20 cellular contexts compared by ENCODE assay signal in the genomic region with DNA sequence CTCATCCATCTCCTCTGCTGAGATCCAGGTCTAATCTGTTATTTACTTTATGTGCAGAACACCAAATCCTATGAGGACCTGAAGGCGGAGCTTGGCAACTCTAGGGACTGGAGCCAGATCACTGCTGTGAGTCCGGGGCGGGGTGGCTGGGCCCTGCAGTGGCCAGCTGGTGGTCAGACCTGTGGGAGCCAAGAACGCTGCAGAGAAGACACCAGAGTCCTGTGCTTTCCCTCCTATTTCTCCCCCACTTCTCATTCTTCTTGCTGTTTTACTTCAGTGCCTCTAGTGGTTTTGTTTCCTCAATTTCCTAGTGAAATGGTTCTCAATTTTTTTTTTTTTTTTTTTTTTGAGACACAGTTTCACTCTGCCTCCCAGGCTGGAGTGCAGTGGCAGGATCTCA. TPM values are rescaled to one million over a fixed set of nuclear protein-coding genes. Genes with fewer than 3 reads are reported as not detected.
DNase-seq lines count a peak whose midpoint lies in the region; ATAC-seq and TF ChIP-seq lines count a peak whose summit lies in the region.
"Had no signal": no experiment of that assay in that cellular context is flagged by ENCODE, and none has a peak within 500 bp of the region (broad histone marks: within the 10 kb centered on the region; RNA-seq: fewer than 3 reads in every experiment).

No MANE protein-coding gene starts in this region.

- H3K27ac Mint-ChIP-seq in activated naive CD4-positive, alpha-beta T cell treated with anti-CD3 and anti-CD28 coated beads for 36 hours, result no peak overlapping the region
- peak overlapping the region in 1 of 2 donors; percentile 10 for H3K27ac Mint-ChIP-seq in effector memory CD8-positive, alpha-beta T cell
- H3K27ac Mint-ChIP-seq: activated CD4-positive, alpha-beta T cell treated with anti-CD3 and anti-CD28 coated beads, Interleukin-2, amount 10 ng/mL, durations not matched to agents 7 days and 5 days; GM23338; stimulated activated naive CD8-positive, alpha-beta T cell treated with anti-CD3 and anti-CD28 coated beads, Interleukin-15, amount 100 ng/mL, for 72 hours had no signal

- H3K4me3 Mint-ChIP-seq in activated naive CD4-positive, alpha-beta T cell treated with anti-CD3 and anti-CD28 coated beads for 36 hours, result no peak overlapping the region
- no peak overlapping the region for H3K4me3 Mint-ChIP-seq in effector memory CD8-positive, alpha-beta T cell
- H3K4me3 Mint-ChIP-seq: activated CD4-positive, alpha-beta T cell treated with anti-CD3 and anti-CD28 coated beads, Interleukin-2, amount 10 ng/mL, durations not matched to agents 7 days and 5 days; GM23338; stimulated activated naive CD8-positive, alpha-beta T cell treated with anti-CD3 and anti-CD28 coated beads, Interleukin-15, amount 100 ng/mL, for 72 hours had no signal

- no peaks in the 10 kb centered on the region for H3K9me3 Mint-ChIP-seq in activated naive CD4-positive, alpha-beta T cell treated with anti-CD3 and anti-CD28 coated beads for 36 hours
- H3K9me3 Mint-ChIP-seq in effector memory CD8-positive, alpha-beta T cell, result no peaks in the 10 kb centered on the region
- H3K9me3 Mint-ChIP-seq: activated CD4-positive, alpha-beta T cell treated with anti-CD3 and anti-CD28 coated beads, Interleukin-2, amount 10 ng/mL, durations not matched to agents 7 days and 5 days; GM23338; stimulated activated naive CD8-positive, alpha-beta T cell treated with anti-CD3 and anti-CD28 coated beads, Interleukin-15, amount 100 ng/mL, for 72 hours had no signal

- in situ Hi-C loops in G401 (cut with HindIII; ENCODE audit: low sequenced_read_pairs), result no loop called here

- no peak overlapping the region for H3K4me3 ChIP-seq in parathyroid adenoma (ENCODE audit: low read depth, low read length)
- H3K4me3 ChIP-seq: GM23338 had no signal

- peak overlapping the region; percentile 22 for H2AFZ ChIP-seq in parathyroid adenoma
- H2AFZ ChIP-seq: GM23338 had no signal

- no peaks in the 10 kb centered on the region for H3K36me3 ChIP-seq in parathyroid adenoma (ENCODE audit: control insufficient read depth, insufficient read depth, low read length)

- no peaks in the 10 kb centered on the region for H3K4me1 Mint-ChIP-seq in activated naive CD4-positive, alpha-beta T cell treated with anti-CD3 and anti-CD28 coated beads for 36 hours (ENCODE audit: low read depth)
- peaks cover 0 to 2% of the 10 kb centered on the region in 2 donors for H3K4me1 Mint-ChIP-seq in effector memory CD8-positive, alpha-beta T cell (ENCODE audit: low read depth in 2 of 2)
- H3K4me1 Mint-ChIP-seq: activated CD4-positive, alpha-beta T cell treated with anti-CD3 and anti-CD28 coated beads, Interleukin-2, amount 10 ng/mL, durations not matched to agents 7 days and 5 days; GM23338; stimulated activated naive CD8-positive, alpha-beta T cell treated with anti-CD3 and anti-CD28 coated beads, Interleukin-15, amount 100 ng/mL, for 72 hours had no signal

- H3K36me3 Mint-ChIP-seq in activated naive CD4-positive, alpha-beta T cell treated with anti-CD3 and anti-CD28 coated beads for 36 hours (ENCODE audit: low read depth), result no peaks in the 10 kb centered on the region
- H3K36me3 Mint-ChIP-seq in effector memory CD8-positive, alpha-beta T cell (ENCODE audit: insufficient read depth), result peaks cover 3% of the 10 kb centered on the region

- H3K27ac ChIP-seq in parathyroid adenoma, result no peak overlapping the region

- CTCF ChIA-PET in activated naive CD4-positive, alpha-beta T cell treated with anti-CD3 and anti-CD28 coated beads for 36 hours (lab: Charles Lee), result no interaction called here
- CTCF ChIA-PET in HEK293T (lab: Yijun Ruan, JAX), result no interaction called here

- H3K27me3 Mint-ChIP-seq in activated naive CD4-positive, alpha-beta T cell treated with anti-CD3 and anti-CD28 coated beads for 36 hours (ENCODE audit: low read depth), result no peaks in the 10 kb centered on the region
- H3K27me3 Mint-ChIP-seq in effector memory CD8-positive, alpha-beta T cell, result no peaks in the 10 kb centered on the region
- H3K27me3 Mint-ChIP-seq: activated CD4-positive, alpha-beta T cell treated with anti-CD3 and anti-CD28 coated beads, Interleukin-2, amount 10 ng/mL, durations not matched to agents 7 days and 5 days; stimulated activated naive CD8-positive, alpha-beta T cell treated with anti-CD3 and anti-CD28 coated beads, Interleukin-15, amount 100 ng/mL, for 72 hours had no signal

- peaks cover 2% of the 10 kb centered on the region for H3K4me1 ChIP-seq in parathyroid adenoma

- H3K9me3 ChIP-seq in parathyroid adenoma (ENCODE audit: control insufficient read depth, low read length), result no peaks in the 10 kb centered on the region

- H3K4me2 ChIP-seq in parathyroid adenoma (ENCODE audit: low read length), result no peak overlapping the region
- H3K4me2 ChIP-seq: GM23338 had no signal

- intact Hi-C loops in activated naive CD4-positive, alpha-beta T cell treated with anti-CD3 and anti-CD28 coated beads for 36 hours (cut with micrococcal nuclease), result no loop called here

- H3K79me2 ChIP-seq in parathyroid adenoma, result no peaks in the 10 kb centered on the region

- POLR2A ChIA-PET in HEK293T (lab: Yijun Ruan, JAX), result no interaction called here

- DNase-seq in G401 (ENCODE audit: low spot score), result peak; percentile 69
- peak; percentile 34 for DNase-seq in NOMO-1 treated with dmso at 0.1 percent for 144 hours (lab: John Stamatoyannopoulos, UW; ENCODE audit: unreplicated experiment)
- DNase-seq in germinal center (ENCODE audit: low spot score), result peak; percentile 58
- no peak for DNase-seq in activated naive CD4-positive, alpha-beta T cell treated with anti-CD3 and anti-CD28 coated beads for 36 hours
- no peak for DNase-seq in effector memory CD8-positive, alpha-beta T cell
- DNase-seq in HEK293T (ENCODE audit: extremely low spot score), result no peak
- DNase-seq: activated CD4-positive, alpha-beta T cell treated with anti-CD3 and anti-CD28 coated beads, Interleukin-2, amount 10 ng/mL, durations not matched to agents 7 days and 5 days; activated T-cell treated with anti-CD3 and anti-CD28 coated beads, Interleukin-2, amount 50 U/mL, for 48 hours; amygdala; DMS153; erythroblast; Kasumi-1; left colon; NCI-H1930; NCI-H526 treated with DMSO at 0.1 percent for 48 hours; stimulated activated naive CD8-positive, alpha-beta T cell treated with anti-CD3 and anti-CD28 coated beads, Interleukin-15, amount 100 ng/mL, for 72 hours; T1000 had no signal

- H3K9ac ChIP-seq in parathyroid adenoma, result no peak overlapping the region

- TF ChIP-seq CTCF in parathyroid adenoma (IDR thresholded peaks at IDR 0.05), result no peak

- no peaks in the 10 kb centered on the region for H3K27me3 ChIP-seq in parathyroid adenoma (ENCODE audit: control insufficient read depth, insufficient read depth, low read length)

- no peak for ATAC-seq in GM21423 (IDR thresholded peaks at IDR 0.05; ENCODE audit: unreplicated experiment)
- ATAC-seq in effector memory CD8-positive, alpha-beta T cell (replicated peaks), result no peak
- ATAC-seq: GM23338; left colon; stimulated activated naive CD8-positive, alpha-beta T cell treated with anti-CD3 and anti-CD28 coated beads, Interleukin-15, amount 100 ng/mL, for 72 hours had no signal

TF ChIP-seq in HEK293T, 16 proteins besides CTCF, POLR2A, EP300 and RAD21:
- no peak for TF ChIP-seq TARDBP (IDR thresholded peaks at IDR 0.05)
- TF ChIP-seq FOXA1 (IDR thresholded peaks at IDR 0.05), result no peak
- no peak for TF ChIP-seq ELF4 (IDR thresholded peaks at IDR 0.05)
- TF ChIP-seq PKNOX1 (IDR thresholded peaks at IDR 0.05), result no peak
- TF ChIP-seq CTBP1 (IDR thresholded peaks at IDR 0.05; ENCODE audit: borderline replicate concordance), result no peak
- TF ChIP-seq HDGF (IDR thresholded peaks at IDR 0.05; ENCODE audit: borderline replicate concordance), result no peak
- no peak for TF ChIP-seq FOXM1 (IDR thresholded peaks at IDR 0.05; ENCODE audit: borderline replicate concordance)
- no peak for TF ChIP-seq ARNT (IDR thresholded peaks at IDR 0.05)
- TF ChIP-seq ZNF384 (IDR thresholded peaks at IDR 0.05), result no peak
- TF ChIP-seq FOXK2 (IDR thresholded peaks at IDR 0.05), result no peak
- no peak for TF ChIP-seq BHLHE40 (IDR thresholded peaks at IDR 0.05; ENCODE audit: borderline replicate concordance)
- no peak for TF ChIP-seq NFRKB (IDR thresholded peaks at IDR 0.05)

RNA-seq across cellular contexts. Expression of gene VIL1, which starts 19.7 kb away (rescaled TPM):
- total RNA-seq in G401 (2014; rRNA removed; shearing (Covaris generic)), result not detected in 2 replicates
- total RNA-seq in activated naive CD4-positive, alpha-beta T cell treated with anti-CD3 and anti-CD28 coated beads for 36 hours, result not detected

RNA-seq across cellular contexts. Expression of gene CTDSP1, which starts 38.9 kb away (rescaled TPM):
- 68.2 and 86.5 TPM in 2 replicates for total RNA-seq in G401 (2014; rRNA removed; shearing (Covaris generic))
- 10 to 100 TPM; 26.1 to 26.2 TPM for total RNA-seq in activated naive CD4-positive, alpha-beta T cell treated with anti-CD3 and anti-CD28 coated beads for 36 hours

RNA-seq across cellular contexts. Expression of gene SLC11A1, which starts 56.5 kb away (rescaled TPM):
- total RNA-seq in G401 (2014; rRNA removed; shearing (Covaris generic)), result 0.12 and 0.27 TPM in 2 replicates
- not detected for total RNA-seq in activated naive CD4-positive, alpha-beta T cell treated with anti-CD3 and anti-CD28 coated beads for 36 hours
- total RNA-seq: GM23338 had no signal

Comparison
In these comparisons a context has a peak if more than half of its experiments do, and no peak if none do; other contexts are left out.
1. DNase-seq: peak in G401 (single experiment), NOMO-1 treated with dmso at 0.1 percent for 144 hours (single experiment) and germinal center (single experiment); none in activated naive CD4-positive, alpha-beta T cell treated with anti-CD3 and anti-CD28 coated beads for 36 hours (single experiment), effector memory CD8-positive, alpha-beta T cell (0 of 3) and HEK293T (single experiment).